Comparison of ENCODE assay signal across 9 cellular contexts in the genomic region with DNA sequence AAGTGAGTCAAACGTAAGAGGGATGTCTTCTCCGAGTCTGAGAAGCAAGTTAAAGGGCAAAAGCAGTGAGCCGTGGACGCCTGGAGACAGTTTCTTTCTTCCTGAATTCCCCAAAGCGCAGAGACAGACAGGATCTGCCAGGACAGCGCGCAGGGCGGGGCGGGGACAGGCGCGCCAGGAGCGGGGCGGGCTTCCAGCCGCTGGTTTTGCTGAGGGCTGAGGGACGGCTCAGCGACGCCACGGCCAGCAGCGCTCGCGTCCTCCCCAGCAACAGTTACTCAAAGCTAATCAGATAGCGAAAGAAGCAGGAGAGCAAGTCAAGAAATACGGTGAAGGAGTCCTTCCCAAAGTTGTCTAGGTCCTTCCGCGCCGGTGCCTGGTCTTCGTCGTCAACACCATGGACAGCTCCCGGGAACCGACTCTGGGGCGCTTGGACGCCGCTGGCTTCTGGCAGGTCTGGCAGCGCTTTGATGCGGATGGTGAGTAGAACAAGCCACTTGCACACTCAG. TPM values are rescaled to one million over a fixed set of nuclear protein-coding genes. Genes with fewer than 3 reads are reported as not detected.
DNase-seq lines count a peak whose midpoint lies in the region; ATAC-seq and TF ChIP-seq lines count a peak whose summit lies in the region.
"Had no signal": no experiment of that assay in that cellular context is flagged by ENCODE, and none has a peak within 500 bp of the region (broad histone marks: within the 10 kb centered on the region; RNA-seq: fewer than 3 reads in every experiment).

A gene with protein sequence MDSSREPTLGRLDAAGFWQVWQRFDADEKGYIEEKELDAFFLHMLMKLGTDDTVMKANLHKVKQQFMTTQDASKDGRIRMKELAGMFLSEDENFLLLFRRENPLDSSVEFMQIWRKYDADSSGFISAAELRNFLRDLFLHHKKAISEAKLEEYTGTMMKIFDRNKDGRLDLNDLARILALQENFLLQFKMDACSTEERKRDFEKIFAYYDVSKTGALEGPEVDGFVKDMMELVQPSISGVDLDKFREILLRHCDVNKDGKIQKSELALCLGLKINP (plus strand): TSS at position 209 of the 509 bp plus-strand sequence. CDS start 189 bp downstream, at position 398.

- peak in 2 of 3 donors; percentile 13 to 26 for DNase-seq in CD4-positive, CD25-positive, alpha-beta regulatory T cell
- DNase-seq in WTC11 (ENCODE audit: low spot score) (peak; percentile 85), lung microvascular endothelial cell (ENCODE audit: low read depth in 2 of 2) (peak; percentile 64 to 65), NCI-H1436 treated with DMSO at 0.1 percent for 48 hours (lab: John Stamatoyannopoulos, UW) (no peak)
- peak; percentile 8 for DNase-seq in stimulated activated CD8-positive, alpha-beta memory T cell treated with anti-CD3 and anti-CD28 coated beads, Interleukin-7, amount 100 ng/mL, for 24 hours (ENCODE audit: low read depth)

- ATAC-seq in CD4-positive, CD25-positive, alpha-beta regulatory T cell (ENCODE audit: low read depth in 2 of 2), result no peak
- peak; percentile 96 for ATAC-seq in WTC11
- ATAC-seq in HG02870 (IDR thresholded peaks at IDR 0.05; ENCODE audit: unreplicated experiment), result no peak

- no peak within 1 kb of the TSS for H3K9ac ChIP-seq in HUES6 (ENCODE audit: low read length)
- H3K9ac ChIP-seq in endocrine pancreas (ENCODE audit: control insufficient read depth, insufficient read depth, low read length), result peak within 1 kb of the TSS; percentile 97

- POLR2A ChIA-PET in WTC11 (lab: Charles Lee), result interaction anchor here (1.1 kb wide), 1 partner anchor 11 kb away, joined by 3 read pairs; no protein-coding TSS in a partner anchor

- peaks cover 57% of the 10 kb centered on the region for H3K27me3 Mint-ChIP-seq in CD4-positive, CD25-positive, alpha-beta regulatory T cell
- H3K27me3 Mint-ChIP-seq in WTC11 (ENCODE audit: low read depth), result peaks cover 50% of the 10 kb centered on the region

- H3K4me1 Mint-ChIP-seq in CD4-positive, CD25-positive, alpha-beta regulatory T cell, result no peaks in the 10 kb centered on the region
- peaks cover 20% of the 10 kb centered on the region for H3K4me1 Mint-ChIP-seq in WTC11

- peaks cover 21% of the 10 kb centered on the region for H3K27me3 ChIP-seq in CD4-positive, CD25-positive, alpha-beta regulatory T cell (ENCODE audit: control insufficient read depth, insufficient read depth, low read length)
- H3K27me3 ChIP-seq in HUES6 (ENCODE audit: control insufficient read depth, insufficient read depth, low read length) (peaks cover 71% of the 10 kb centered on the region), endocrine pancreas (ENCODE audit: control insufficient read depth, insufficient read depth, low read length) (no peaks in the 10 kb centered on the region)
- H3K27me3 ChIP-seq: ascending aorta had no signal

- peaks cover 0 to 2% (median 0%) of the 10 kb centered on the region in 7 donors for H3K9me3 Mint-ChIP-seq in CD4-positive, CD25-positive, alpha-beta regulatory T cell
- no peaks in the 10 kb centered on the region for H3K9me3 Mint-ChIP-seq in WTC11

- TF ChIP-seq CTCF in WTC11 (IDR thresholded peaks at IDR 0.05), result no peak

- no peak within 1 kb of the TSS for H3K4me3 ChIP-seq in CD4-positive, CD25-positive, alpha-beta regulatory T cell (ENCODE audit: low read depth, low read length)
- H3K4me3 ChIP-seq in HUES6 (ENCODE audit: low read depth, low read length) (peak within 1 kb of the TSS; percentile 53), endocrine pancreas (ENCODE audit: control insufficient read depth, insufficient read depth, low read length) (peak within 1 kb of the TSS; percentile 98)
- H3K4me3 ChIP-seq: ascending aorta had no signal

- no peaks in the 10 kb centered on the region for H3K36me3 ChIP-seq in CD4-positive, CD25-positive, alpha-beta regulatory T cell (ENCODE audit: control insufficient read depth, insufficient read depth, low read length)
- H3K36me3 ChIP-seq in HUES6 (ENCODE audit: control insufficient read depth, insufficient read depth, low read length) (no peaks in the 10 kb centered on the region), endocrine pancreas (ENCODE audit: control insufficient read depth, insufficient read depth, low read length) (no peaks in the 10 kb centered on the region)
- H3K36me3 ChIP-seq: ascending aorta had no signal

- H3K4me1 ChIP-seq in CD4-positive, CD25-positive, alpha-beta regulatory T cell (ENCODE audit: control insufficient read depth, insufficient read depth, low read length, poor library complexity, severe bottlenecking), result no peaks in the 10 kb centered on the region
- H3K4me1 ChIP-seq in HUES6 (ENCODE audit: control insufficient read depth, insufficient read depth, low read length) (peaks cover 3% of the 10 kb centered on the region), endocrine pancreas (ENCODE audit: control insufficient read depth, insufficient read depth, low read length) (peaks cover 24% of the 10 kb centered on the region)
- H3K4me1 ChIP-seq: ascending aorta had no signal

- no peak within 1 kb of the TSS for H3K4me3 Mint-ChIP-seq in CD4-positive, CD25-positive, alpha-beta regulatory T cell
- peak within 1 kb of the TSS; percentile 68 for H3K4me3 Mint-ChIP-seq in WTC11

- no peaks in the 10 kb centered on the region for H3K36me3 Mint-ChIP-seq in CD4-positive, CD25-positive, alpha-beta regulatory T cell
- no peaks in the 10 kb centered on the region for H3K36me3 Mint-ChIP-seq in WTC11

- H3K27ac Mint-ChIP-seq in CD4-positive, CD25-positive, alpha-beta regulatory T cell, result no peak within 1 kb of the TSS
- H3K27ac Mint-ChIP-seq in WTC11, result no peak within 1 kb of the TSS

- no peaks in the 10 kb centered on the region for H3K9me3 ChIP-seq in CD4-positive, CD25-positive, alpha-beta regulatory T cell (ENCODE audit: control insufficient read depth in 2 of 2, low read length in 2 of 2)
- H3K9me3 ChIP-seq in HUES6 (ENCODE audit: control insufficient read depth, insufficient read depth, low read depth, low read length) (no peaks in the 10 kb centered on the region), endocrine pancreas (ENCODE audit: control insufficient read depth, low read length) (no peaks in the 10 kb centered on the region)
- H3K9me3 ChIP-seq: ascending aorta had no signal

- CTCF ChIA-PET in WTC11 (lab: Charles Lee), result interaction anchor here (1.0 kb wide), 2 partner anchors 230 to 428 kb away, joined by 3 to 5 read pairs; no protein-coding TSS in a partner anchor

- no peak within 1 kb of the TSS for H3K27ac ChIP-seq in CD4-positive, CD25-positive, alpha-beta regulatory T cell (ENCODE audit: insufficient read depth, low read length, poor library complexity, severe bottlenecking)
- H3K27ac ChIP-seq in HUES6 (ENCODE audit: low read depth, low read length), result no peak within 1 kb of the TSS
- H3K27ac ChIP-seq: ascending aorta had no signal

TF ChIP-seq in WTC11, 78 proteins besides CTCF, POLR2A, EP300 and RAD21 (continues in another document):
- TF ChIP-seq EMX1 (CRISPR knock-in tag; IDR thresholded peaks at IDR 0.05), result no peak
- TF ChIP-seq, protein P1, sequence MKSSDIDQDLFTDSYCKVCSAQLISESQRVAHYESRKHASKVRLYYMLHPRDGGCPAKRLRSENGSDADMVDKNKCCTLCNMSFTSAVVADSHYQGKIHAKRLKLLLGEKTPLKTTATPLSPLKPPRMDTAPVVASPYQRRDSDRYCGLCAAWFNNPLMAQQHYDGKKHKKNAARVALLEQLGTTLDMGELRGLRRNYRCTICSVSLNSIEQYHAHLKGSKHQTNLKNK (CRISPR knock-in tag; IDR thresholded peaks at IDR 0.05), result no peak
- no peak for TF ChIP-seq ZNF121 (CRISPR knock-in tag; IDR thresholded peaks at IDR 0.05)
- TF ChIP-seq, protein P2, sequence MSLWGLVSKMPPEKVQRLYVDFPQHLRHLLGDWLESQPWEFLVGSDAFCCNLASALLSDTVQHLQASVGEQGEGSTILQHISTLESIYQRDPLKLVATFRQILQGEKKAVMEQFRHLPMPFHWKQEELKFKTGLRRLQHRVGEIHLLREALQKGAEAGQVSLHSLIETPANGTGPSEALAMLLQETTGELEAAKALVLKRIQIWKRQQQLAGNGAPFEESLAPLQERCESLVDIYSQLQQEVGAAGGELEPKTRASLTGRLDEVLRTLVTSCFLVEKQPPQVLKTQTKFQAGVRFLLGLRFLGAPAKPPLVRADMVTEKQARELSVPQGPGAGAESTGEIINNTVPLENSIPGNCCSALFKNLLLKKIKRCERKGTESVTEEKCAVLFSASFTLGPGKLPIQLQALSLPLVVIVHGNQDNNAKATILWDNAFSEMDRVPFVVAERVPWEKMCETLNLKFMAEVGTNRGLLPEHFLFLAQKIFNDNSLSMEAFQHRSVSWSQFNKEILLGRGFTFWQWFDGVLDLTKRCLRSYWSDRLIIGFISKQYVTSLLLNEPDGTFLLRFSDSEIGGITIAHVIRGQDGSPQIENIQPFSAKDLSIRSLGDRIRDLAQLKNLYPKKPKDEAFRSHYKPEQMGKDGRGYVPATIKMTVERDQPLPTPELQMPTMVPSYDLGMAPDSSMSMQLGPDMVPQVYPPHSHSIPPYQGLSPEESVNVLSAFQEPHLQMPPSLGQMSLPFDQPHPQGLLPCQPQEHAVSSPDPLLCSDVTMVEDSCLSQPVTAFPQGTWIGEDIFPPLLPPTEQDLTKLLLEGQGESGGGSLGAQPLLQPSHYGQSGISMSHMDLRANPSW (CRISPR knock-in tag; conservative IDR thresholded peaks at IDR 0.05; ENCODE audit: low read depth), result no peak
- TF ChIP-seq ZNF263 (CRISPR knock-in tag; IDR thresholded peaks at IDR 0.05; ENCODE audit: low read depth), result no peak
- no peak for TF ChIP-seq JAZF1 (CRISPR knock-in tag; IDR thresholded peaks at IDR 0.05)
- peak; percentile 87; the same call in 1 of the 2 replicates for TF ChIP-seq SMAD4 (CRISPR knock-in tag; IDR thresholded peaks at IDR 0.05)
- peak; percentile 89 for TF ChIP-seq MYBL2 (CRISPR knock-in tag; IDR thresholded peaks at IDR 0.05)
- no peak for TF ChIP-seq ZNF671 (CRISPR knock-in tag; IDR thresholded peaks at IDR 0.05)
- 0 out of 2 replicates have a peak, but pooled peaks have one; percentile 22 for TF ChIP-seq ATF1 (CRISPR knock-in tag; IDR thresholded peaks at IDR 0.05)
- peak; percentile 92; the same call in 1 of the 2 replicates for TF ChIP-seq ETV6 (CRISPR knock-in tag; IDR thresholded peaks at IDR 0.05)

RNA-seq across cellular contexts. Expression of the gene that starts here (rescaled TPM):
- total RNA-seq in CD4-positive, CD25-positive, alpha-beta regulatory T cell, result not detected
- not detected for polyA plus RNA-seq in CD4-positive, CD25-positive, alpha-beta regulatory T cell
- total RNA-seq in WTC11 (2021) (not detected in 3 replicates), lung microvascular endothelial cell (not detected in 2 replicates)
- total RNA-seq: ascending aorta had no signal

Comparison
In these comparisons a context has a peak if more than half of its experiments do, and no peak if none do; other contexts are left out.
1. Peak in DNase-seq in CD4-positive, CD25-positive, alpha-beta regulatory T cell; RNA of the gene not detected or under 1 TPM.
2. Peak in DNase-seq and ATAC-seq in WTC11; RNA of the gene not detected or under 1 TPM.
3. Peak in DNase-seq in lung microvascular endothelial cell; RNA of the gene not detected or under 1 TPM.